Comparison of ENCODE assay signal across 6 cellular contexts in the genomic region with DNA sequence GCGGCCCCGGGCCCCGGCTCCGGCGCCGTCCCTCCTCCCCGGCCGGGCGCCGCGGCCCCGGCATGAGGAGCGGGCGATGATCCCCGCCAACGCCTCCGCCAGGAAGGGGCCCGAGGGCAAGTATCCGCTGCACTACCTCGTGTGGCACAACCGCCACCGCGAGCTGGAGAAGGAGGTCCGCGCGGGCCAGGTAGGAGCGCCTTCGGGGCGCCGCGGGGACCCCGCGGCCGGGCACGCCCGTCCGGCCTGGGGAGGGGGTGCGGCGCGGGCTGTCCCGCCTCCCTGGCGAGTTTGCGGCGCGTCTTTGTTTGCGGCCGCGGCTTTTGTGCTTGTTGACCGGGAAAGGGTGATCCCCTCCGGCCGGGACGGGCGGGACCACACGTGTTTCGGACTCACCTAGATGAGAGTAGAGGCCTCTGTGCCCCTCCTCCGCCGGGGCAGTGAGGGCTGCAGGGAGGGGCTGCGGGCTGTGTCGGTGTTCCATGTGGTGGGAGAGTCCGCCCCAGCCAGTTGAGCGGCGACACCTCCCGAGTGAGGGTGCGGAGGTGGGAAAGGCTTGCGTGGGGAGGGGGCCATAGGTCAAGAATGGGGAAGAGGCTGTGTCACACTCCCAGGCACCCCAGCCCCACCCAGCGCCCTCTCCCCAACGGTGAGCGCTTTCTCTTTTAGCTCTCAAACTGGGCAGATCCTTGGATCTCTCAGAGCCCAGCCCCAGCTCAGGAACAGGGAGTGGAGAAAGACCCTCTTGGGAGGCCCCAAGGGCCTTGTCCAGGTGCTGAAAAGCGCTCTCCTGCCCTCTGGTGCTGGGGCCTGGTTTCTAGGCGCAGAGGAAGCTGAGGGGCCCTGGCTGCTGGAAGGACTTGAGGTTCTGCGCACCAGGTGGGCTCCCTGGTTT. TPM values are rescaled to one million over a fixed set of nuclear protein-coding genes. Genes with fewer than 3 reads are reported as not detected.
A peak's percentile ranks its signal among the peaks of the same experiment; 100 is the strongest.
DNase-seq lines count a peak whose midpoint lies in the region; ATAC-seq and TF ChIP-seq lines count a peak whose summit lies in the region.

No MANE protein-coding gene starts in this region.

- H3K36me3 ChIP-seq in CD4-positive, CD25-positive, alpha-beta regulatory T cell (ENCODE audit: control insufficient read depth, insufficient read depth, low read length), result no peaks in the 10 kb centered on the region
- H3K36me3 ChIP-seq in body of pancreas (replicated peaks in 1 of 2; ENCODE audit: insufficient read depth in 1 of 2, low read depth in 2 of 2), result no peaks in the 10 kb centered on the region

- H3K27me3 Mint-ChIP-seq in CD4-positive, CD25-positive, alpha-beta regulatory T cell, result no peaks in the 10 kb centered on the region
- H3K27me3 Mint-ChIP-seq in natural killer cell treated with Interleukin-12 subunit alpha and Interleukin-12 subunit beta and Interleukin-15 and Interleukin-18, amount 100 ng/mL, for 72 hours, result peaks cover 0 to 2% of the 10 kb centered on the region in 2 donors

- intact Hi-C loops in body of pancreas (cut with DNase I), result no loop called here

- no peaks in the 10 kb centered on the region for H3K27me3 ChIP-seq in CD4-positive, CD25-positive, alpha-beta regulatory T cell (ENCODE audit: control insufficient read depth, insufficient read depth, low read length)
- no peaks in the 10 kb centered on the region for H3K27me3 ChIP-seq in body of pancreas

- H3K4me3 ChIP-seq in CD4-positive, CD25-positive, alpha-beta regulatory T cell (ENCODE audit: low read depth, low read length), result no peak overlapping the region
- peak overlapping the region; percentile 15 to 32 for H3K4me3 ChIP-seq in body of pancreas

- TF ChIP-seq CTCF in LNCAP (IDR thresholded peaks at IDR 0.05), result peak; percentile 43; the same call in 1 of the 2 replicates
- peak in 4 of 7 experiments; percentile 5 to 28 (median 17) for TF ChIP-seq CTCF in body of pancreas (IDR thresholded peaks at IDR 0.05)

- WGBS in body of pancreas, 2 donors, result 7 to 33% methylated on average over 7 to 54 of the region's 71 CpGs

- no peak for TF ChIP-seq POLR2A in body of pancreas (IDR thresholded peaks at IDR 0.05)

- H3K4me3 Mint-ChIP-seq in CD4-positive, CD25-positive, alpha-beta regulatory T cell, result peak overlapping the region; percentile 76 to 94 (median 81)
- H3K4me3 Mint-ChIP-seq in natural killer cell treated with Interleukin-12 subunit alpha and Interleukin-12 subunit beta and Interleukin-15 and Interleukin-18, amount 100 ng/mL, for 72 hours, result peak overlapping the region; percentile 51

- no peaks in the 10 kb centered on the region for H3K9me3 ChIP-seq in CD4-positive, CD25-positive, alpha-beta regulatory T cell (ENCODE audit: control insufficient read depth in 2 of 2, low read length in 2 of 2)
- no peaks in the 10 kb centered on the region for H3K9me3 ChIP-seq in body of pancreas

- H3K4me1 Mint-ChIP-seq in CD4-positive, CD25-positive, alpha-beta regulatory T cell, result peaks cover 0 to 39% (median 19%) of the 10 kb centered on the region in 4 donors
- peaks cover 12 to 17% of the 10 kb centered on the region in 2 donors for H3K4me1 Mint-ChIP-seq in natural killer cell treated with Interleukin-12 subunit alpha and Interleukin-12 subunit beta and Interleukin-15 and Interleukin-18, amount 100 ng/mL, for 72 hours (ENCODE audit: low read depth in 2 of 2)

- no peaks in the 10 kb centered on the region for H3K9me3 Mint-ChIP-seq in CD4-positive, CD25-positive, alpha-beta regulatory T cell
- no peaks in the 10 kb centered on the region for H3K9me3 Mint-ChIP-seq in natural killer cell treated with Interleukin-12 subunit alpha and Interleukin-12 subunit beta and Interleukin-15 and Interleukin-18, amount 100 ng/mL, for 72 hours

- H3K4me1 ChIP-seq in CD4-positive, CD25-positive, alpha-beta regulatory T cell (ENCODE audit: control insufficient read depth, insufficient read depth, low read length, poor library complexity, severe bottlenecking), result peaks cover 45% of the 10 kb centered on the region
- H3K4me1 ChIP-seq in body of pancreas, result peaks cover 44% of the 10 kb centered on the region

- peak in 1 of 3 donors; percentile 42 for DNase-seq in CD4-positive, CD25-positive, alpha-beta regulatory T cell
- peak in 2 of 4 donors; percentile 30 for DNase-seq in body of pancreas
- DNase-seq in natural killer cell treated with Interleukin-12 subunit alpha and Interleukin-12 subunit beta and Interleukin-15 and Interleukin-18, amount 100 ng/mL, for 72 hours (ENCODE audit: low spot score), result no peak

- ATAC-seq in CD4-positive, CD25-positive, alpha-beta regulatory T cell (ENCODE audit: low read depth in 2 of 2), result no peak
- no peak for ATAC-seq in body of pancreas
- ATAC-seq in natural killer cell treated with Interleukin-12 subunit alpha and Interleukin-12 subunit beta and Interleukin-15 and Interleukin-18, amount 100 ng/mL, for 72 hours, result no peak
- ATAC-seq in HG02571 (IDR thresholded peaks at IDR 0.05; ENCODE audit: unreplicated experiment), result no peak
- ATAC-seq in GM21360 (IDR thresholded peaks at IDR 0.05; ENCODE audit: unreplicated experiment), result no peak

- no peak overlapping the region for H3K27ac ChIP-seq in CD4-positive, CD25-positive, alpha-beta regulatory T cell (ENCODE audit: insufficient read depth, low read length, poor library complexity, severe bottlenecking)
- H3K27ac ChIP-seq in body of pancreas, result no peak overlapping the region

- H3K27ac Mint-ChIP-seq in CD4-positive, CD25-positive, alpha-beta regulatory T cell, result no peak overlapping the region
- no peak overlapping the region for H3K27ac Mint-ChIP-seq in natural killer cell treated with Interleukin-12 subunit alpha and Interleukin-12 subunit beta and Interleukin-15 and Interleukin-18, amount 100 ng/mL, for 72 hours

- H3K36me3 Mint-ChIP-seq in CD4-positive, CD25-positive, alpha-beta regulatory T cell, result no peaks in the 10 kb centered on the region
- no peaks in the 10 kb centered on the region for H3K36me3 Mint-ChIP-seq in natural killer cell treated with Interleukin-12 subunit alpha and Interleukin-12 subunit beta and Interleukin-15 and Interleukin-18, amount 100 ng/mL, for 72 hours

RNA-seq across cellular contexts. Expression of a gene that starts 0.9 kb away (rescaled TPM):
- total RNA-seq in CD4-positive, CD25-positive, alpha-beta regulatory T cell, result 5.9 TPM
- under 1 TPM in 2 of 4 donors, not detected in 2; 0.05 to 0.18 TPM for polyA plus RNA-seq in CD4-positive, CD25-positive, alpha-beta regulatory T cell
- total RNA-seq in body of pancreas, result 1 to 10 TPM; 4.3 to 8.0 TPM
- 10 to 100 TPM in 1 of 2 donors, 1 to 10 TPM in 1; 4.4 to 32.5 TPM for total RNA-seq in natural killer cell treated with Interleukin-12 subunit alpha and Interleukin-12 subunit beta and Interleukin-15 and Interleukin-18, amount 100 ng/mL, for 72 hours

RNA-seq across cellular contexts. Expression of a gene that starts 4.3 kb away (rescaled TPM):
- total RNA-seq in CD4-positive, CD25-positive, alpha-beta regulatory T cell, result 41.5 TPM
- polyA plus RNA-seq in CD4-positive, CD25-positive, alpha-beta regulatory T cell, result 1 to 10 TPM; 5.5 to 9.2 (median 6.4) TPM
- total RNA-seq in body of pancreas, result 10 to 100 TPM; 26.7 to 34.3 TPM
- total RNA-seq in natural killer cell treated with Interleukin-12 subunit alpha and Interleukin-12 subunit beta and Interleukin-15 and Interleukin-18, amount 100 ng/mL, for 72 hours, result 100 to 1,000 TPM in 1 of 2 donors, 10 to 100 TPM in 1; 40.8 to 111 TPM

RNA-seq across cellular contexts. Expression of a gene that starts 25.3 kb away (rescaled TPM):
- total RNA-seq in CD4-positive, CD25-positive, alpha-beta regulatory T cell, result 87.4 TPM
- polyA plus RNA-seq in CD4-positive, CD25-positive, alpha-beta regulatory T cell, result 10 to 100 TPM; 22.2 to 36.4 (median 26.2) TPM
- total RNA-seq in body of pancreas, result 10 to 100 TPM; 56.3 to 62.3 TPM
- total RNA-seq in natural killer cell treated with Interleukin-12 subunit alpha and Interleukin-12 subunit beta and Interleukin-15 and Interleukin-18, amount 100 ng/mL, for 72 hours, result 10 to 100 TPM; 61.6 to 95.5 TPM

RNA-seq across cellular contexts. Expression of a gene that starts 27.0 kb away (rescaled TPM):
- total RNA-seq in CD4-positive, CD25-positive, alpha-beta regulatory T cell, result 9.9 TPM
- polyA plus RNA-seq in CD4-positive, CD25-positive, alpha-beta regulatory T cell, result 1 to 10 TPM; 6.2 to 9.2 (median 7.4) TPM
- 10 to 100 TPM in 1 of 2 donors, 1 to 10 TPM in 1; 9.2 to 11.9 TPM for total RNA-seq in body of pancreas
- 10 to 100 TPM; 12.6 to 20.3 TPM for total RNA-seq in natural killer cell treated with Interleukin-12 subunit alpha and Interleukin-12 subunit beta and Interleukin-15 and Interleukin-18, amount 100 ng/mL, for 72 hours

RNA-seq across cellular contexts. Expression of a gene that starts 28.9 kb away (rescaled TPM):
- total RNA-seq in CD4-positive, CD25-positive, alpha-beta regulatory T cell, result 4.3 TPM
- polyA plus RNA-seq in CD4-positive, CD25-positive, alpha-beta regulatory T cell, result under 1 TPM in 3 of 4 donors, not detected in 1; 0.15 to 0.52 (median 0.38) TPM
- total RNA-seq in body of pancreas, result 1 to 10 TPM; 2.3 to 5.6 TPM
- total RNA-seq in natural killer cell treated with Interleukin-12 subunit alpha and Interleukin-12 subunit beta and Interleukin-15 and Interleukin-18, amount 100 ng/mL, for 72 hours, result 10 to 100 TPM in 1 of 2 donors, 1 to 10 TPM in 1; 2.1 to 10.2 TPM
